Comparison of ENCODE assay signal across 8 cellular contexts in genomic region chr3:50194128-50194902, GRCh38. TPM values are rescaled to one million over a fixed set of nuclear protein-coding genes. Genes with fewer than 3 reads are reported as not detected.
DNase-seq lines count a peak whose midpoint lies in the region; ATAC-seq and TF ChIP-seq lines count a peak whose summit lies in the region.

No MANE protein-coding gene starts in this region.

- ATAC-seq in left ventricle myocardium superior (peak; percentile 82), HG03159 (IDR thresholded peaks at IDR 0.05; ENCODE audit: unreplicated experiment) (no peak)

- no peaks in the 10 kb centered on the region for H3K79me2 ChIP-seq in SU-DHL-6 (ENCODE audit: insufficient read depth, low read length)

- H3K9me3 ChIP-seq in BLaER1: no peaks in the 10 kb centered on the region
- H3K9me3 ChIP-seq in SU-DHL-6 (ENCODE audit: insufficient read depth, low read length): no peaks in the 10 kb centered on the region
- H3K9me3 ChIP-seq in sigmoid colon: no peaks in the 10 kb centered on the region

- peak overlapping the region; percentile 77 for H3K4me2 ChIP-seq in BLaER1
- H3K4me2 ChIP-seq in SU-DHL-6 (ENCODE audit: low read depth, low read length, poor library complexity, severe bottlenecking): no peak overlapping the region

- H3K9me2 ChIP-seq in SU-DHL-6 (replicated peaks; ENCODE audit: insufficient read depth, low read length): no peaks in the 10 kb centered on the region

- no peaks in the 10 kb centered on the region for H3K36me3 Mint-ChIP-seq in activated naive CD8-positive, alpha-beta T cell treated with anti-CD3 and anti-CD28 coated beads for 36 hours

- H3K4me1 ChIP-seq in BLaER1 (peaks cover 30% of the 10 kb centered on the region), sigmoid colon (peaks cover 0 to 24% (median 24%) of the 10 kb centered on the region in 4 donors)

- no peaks in the 10 kb centered on the region for H3K9me3 Mint-ChIP-seq in activated naive CD8-positive, alpha-beta T cell treated with anti-CD3 and anti-CD28 coated beads for 36 hours

- no peak overlapping the region for H3K27ac ChIP-seq in BLaER1
- H3K27ac ChIP-seq in SU-DHL-6 (ENCODE audit: low read depth, low read length): no peak overlapping the region
- H3K27ac ChIP-seq in sigmoid colon: no peak overlapping the region

- no peaks in the 10 kb centered on the region for H3F3A ChIP-seq in SU-DHL-6 (ENCODE audit: insufficient read depth)

- TF ChIP-seq CTCF in SU-DHL-6 (IDR thresholded peaks at IDR 0.05; ENCODE audit: insufficient read depth, low read length, poor library complexity, severe bottlenecking) (peak; percentile 55), sigmoid colon (IDR thresholded peaks at IDR 0.05) (peak; percentile 65 to 87 (median 80))

- H2AFZ ChIP-seq in SU-DHL-6 (ENCODE audit: low read depth, low read length, severe bottlenecking): no peak overlapping the region

- H3K4me1 Mint-ChIP-seq in activated naive CD8-positive, alpha-beta T cell treated with anti-CD3 and anti-CD28 coated beads for 36 hours: peaks cover 5% of the 10 kb centered on the region

- WGBS in sigmoid colon, 2 donors: 12 to 18% methylated on average over 70 of the region's 70 CpGs

- H3K4me3 Mint-ChIP-seq in activated naive CD8-positive, alpha-beta T cell treated with anti-CD3 and anti-CD28 coated beads for 36 hours: no peak overlapping the region

- H3K4me3 ChIP-seq in BLaER1: peak overlapping the region; percentile 28; the same call in 1 of the 2 replicates
- H3K4me3 ChIP-seq in SU-DHL-6 (ENCODE audit: insufficient read depth, low read length, poor library complexity, severe bottlenecking): no peak overlapping the region
- peak overlapping the region in 1 of 4 donors; percentile 13 for H3K4me3 ChIP-seq in sigmoid colon

- H3K27ac Mint-ChIP-seq in activated naive CD8-positive, alpha-beta T cell treated with anti-CD3 and anti-CD28 coated beads for 36 hours: no peak overlapping the region

- TF ChIP-seq EP300 in sigmoid colon (IDR thresholded peaks at IDR 0.05): no peak

- H3K9ac ChIP-seq in BLaER1: no peak overlapping the region; the same call in 1 of the 2 replicates
- no peak overlapping the region for H3K9ac ChIP-seq in SU-DHL-6 (ENCODE audit: low read length)

- H3K36me3 ChIP-seq in BLaER1: no peaks in the 10 kb centered on the region
- H3K36me3 ChIP-seq in SU-DHL-6 (ENCODE audit: low read length): no peaks in the 10 kb centered on the region
- no peaks in the 10 kb centered on the region for H3K36me3 ChIP-seq in sigmoid colon

- CTCF ChIA-PET in HEK293T (lab: Yijun Ruan, JAX): interaction anchor here (0.6 to 3.4 kb wide), 27 partner anchors 9 to 232 kb away, joined by 3 to 35 read pairs (median 4); partner anchors contain the start of genes GNAI2, HYAL3, NAA80 and SLC38A3

- intact Hi-C loops in left ventricle myocardium superior (cut with micrococcal nuclease): loop anchor here (5.0 kb wide), 1 partner anchor 33 kb away; no protein-coding TSS in a partner anchor
- intact Hi-C loops in sigmoid colon (cut with DNase I): loop anchor here (1.0 to 5.0 kb wide), 2 partner anchors 32 to 128 kb away; partner anchors contain the start of gene HYAL2

- DNase-seq in HEK293T (ENCODE audit: extremely low spot score) (peak; percentile 79), left ventricle myocardium superior (peak; percentile 81), sigmoid colon (peak; percentile 81), NCI-H1105 (lab: John Stamatoyannopoulos, UW) (no peak)
- DNase-seq in activated naive CD8-positive, alpha-beta T cell treated with anti-CD3 and anti-CD28 coated beads for 36 hours: peak; percentile 83

- peaks cover 20% of the 10 kb centered on the region; the same call in 1 of the 2 replicates for H4K20me1 ChIP-seq in BLaER1
- no peaks in the 10 kb centered on the region for H4K20me1 ChIP-seq in SU-DHL-6 (ENCODE audit: low read depth, low read length)

- H3K27me3 ChIP-seq in BLaER1 (peaks cover 37% of the 10 kb centered on the region), SU-DHL-6 (ENCODE audit: low read length) (no peaks in the 10 kb centered on the region), sigmoid colon (peaks cover 22 to 62% (median 33%) of the 10 kb centered on the region in 3 donors)

- POLR2A ChIA-PET in HEK293T (lab: Yijun Ruan, JAX): interaction anchor here (0.5 to 1.5 kb wide), 6 partner anchors 10 to 412 kb away, joined by 3 to 8 read pairs (median 4); partner anchors contain the start of genes GNAI2, SLC38A3 and TUSC2

- TF ChIP-seq POLR2A in sigmoid colon (IDR thresholded peaks at IDR 0.05): no peak

- peaks cover 28% of the 10 kb centered on the region for H3K27me3 Mint-ChIP-seq in activated naive CD8-positive, alpha-beta T cell treated with anti-CD3 and anti-CD28 coated beads for 36 hours

TF ChIP-seq in HEK293T, 16 proteins besides CTCF, POLR2A, EP300 and RAD21:
- TF ChIP-seq, protein P1, sequence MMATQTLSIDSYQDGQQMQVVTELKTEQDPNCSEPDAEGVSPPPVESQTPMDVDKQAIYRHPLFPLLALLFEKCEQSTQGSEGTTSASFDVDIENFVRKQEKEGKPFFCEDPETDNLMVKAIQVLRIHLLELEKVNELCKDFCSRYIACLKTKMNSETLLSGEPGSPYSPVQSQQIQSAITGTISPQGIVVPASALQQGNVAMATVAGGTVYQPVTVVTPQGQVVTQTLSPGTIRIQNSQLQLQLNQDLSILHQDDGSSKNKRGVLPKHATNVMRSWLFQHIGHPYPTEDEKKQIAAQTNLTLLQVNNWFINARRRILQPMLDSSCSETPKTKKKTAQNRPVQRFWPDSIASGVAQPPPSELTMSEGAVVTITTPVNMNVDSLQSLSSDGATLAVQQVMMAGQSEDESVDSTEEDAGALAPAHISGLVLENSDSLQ (IDR thresholded peaks at IDR 0.05): no peak; the same call in 1 of the 2 replicates
- TF ChIP-seq L3MBTL2 (conservative IDR thresholded peaks at IDR 0.05): peak; percentile 97
- no peak for TF ChIP-seq NFRKB (IDR thresholded peaks at IDR 0.05)

RNA-seq across cellular contexts. Expression of gene GNAT1, which starts 2.9 kb away (rescaled TPM):
- under 1 TPM in 1 of 2 experiments, not detected in 1; 0.12 TPM for total RNA-seq in activated naive CD8-positive, alpha-beta T cell treated with anti-CD3 and anti-CD28 coated beads for 36 hours
- total RNA-seq in left ventricle myocardium superior (not detected), sigmoid colon (not detected)
- under 1 TPM in 1 of 3 donors, not detected in 2; 0.06 TPM for polyA plus RNA-seq in sigmoid colon

RNA-seq across cellular contexts. Expression of gene SLC38A3, which starts 10.8 kb away (rescaled TPM):
- under 1 TPM in 1 of 2 experiments, not detected in 1; 0.18 TPM for total RNA-seq in activated naive CD8-positive, alpha-beta T cell treated with anti-CD3 and anti-CD28 coated beads for 36 hours
- total RNA-seq in left ventricle myocardium superior: 10.4 TPM
- total RNA-seq in sigmoid colon: under 1 TPM in 1 of 4 donors, not detected in 3; 0.28 TPM
- under 1 TPM in 1 of 3 donors, not detected in 2; 0.07 TPM for polyA plus RNA-seq in sigmoid colon

RNA-seq across cellular contexts. Expression of gene SEMA3F, which starts 39.2 kb away (rescaled TPM):
- total RNA-seq in activated naive CD8-positive, alpha-beta T cell treated with anti-CD3 and anti-CD28 coated beads for 36 hours: under 1 TPM; 0.10 to 0.28 TPM
- total RNA-seq in left ventricle myocardium superior (11.4 TPM), sigmoid colon (10 to 100 TPM in 1 of 4 donors, 1 to 10 TPM in 3; 5.1 to 11.4 (median 8.0) TPM)
- polyA plus RNA-seq in sigmoid colon: 10 to 100 TPM in 1 of 3 donors, 1 to 10 TPM in 1, under 1 TPM in 1; 0.60 to 12.3 (median 1.2) TPM

RNA-seq across cellular contexts. Expression of gene GNAI2, which starts 41.7 kb away (rescaled TPM):
- 100 to 1,000 TPM; 211 to 217 TPM for total RNA-seq in activated naive CD8-positive, alpha-beta T cell treated with anti-CD3 and anti-CD28 coated beads for 36 hours
- total RNA-seq in left ventricle myocardium superior (137 TPM), sigmoid colon (100 to 1,000 TPM; 149 to 171 (median 163) TPM)
- polyA plus RNA-seq in sigmoid colon: 100 to 1,000 TPM in 1 of 3 donors, 10 to 100 TPM in 2; 43.9 to 125 (median 64.3) TPM
